In the genomic region with DNA sequence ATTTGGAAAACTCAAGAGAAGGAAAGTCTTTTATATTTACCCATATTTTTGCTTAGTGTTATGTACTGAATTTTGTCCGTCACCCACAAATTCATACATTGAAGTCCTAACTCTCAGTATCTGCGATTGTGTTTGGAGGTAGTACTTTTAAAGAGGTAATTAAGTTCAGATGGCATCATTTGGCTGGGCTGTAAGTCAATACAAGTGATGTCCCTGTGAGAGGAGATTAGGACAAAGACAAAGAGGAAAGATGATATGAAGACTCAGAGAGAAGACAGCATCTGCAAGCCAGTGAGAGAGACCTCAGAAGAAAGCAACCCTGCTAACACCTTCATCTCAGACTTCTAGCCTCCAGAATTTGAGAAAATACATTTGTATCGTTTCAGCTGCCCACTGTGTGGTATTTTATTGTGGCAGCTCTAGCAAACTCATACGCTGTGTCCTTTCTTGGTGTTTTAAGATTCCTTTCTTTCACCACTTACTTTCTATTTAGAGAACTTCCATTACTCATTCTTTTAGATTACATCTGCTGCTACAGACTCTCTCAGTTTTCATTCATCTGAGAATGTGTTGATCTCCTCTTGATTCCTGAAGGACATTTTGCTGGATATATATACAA, we compare ENCODE assay signal across 2 cellular contexts.
TF ChIP-seq lines count a peak whose summit lies in the region.

No MANE protein-coding gene starts in this region.

TF ChIP-seq in HEK293, 187 proteins besides CTCF, POLR2A, EP300 and RAD21:
- TF ChIP-seq, protein P1, sequence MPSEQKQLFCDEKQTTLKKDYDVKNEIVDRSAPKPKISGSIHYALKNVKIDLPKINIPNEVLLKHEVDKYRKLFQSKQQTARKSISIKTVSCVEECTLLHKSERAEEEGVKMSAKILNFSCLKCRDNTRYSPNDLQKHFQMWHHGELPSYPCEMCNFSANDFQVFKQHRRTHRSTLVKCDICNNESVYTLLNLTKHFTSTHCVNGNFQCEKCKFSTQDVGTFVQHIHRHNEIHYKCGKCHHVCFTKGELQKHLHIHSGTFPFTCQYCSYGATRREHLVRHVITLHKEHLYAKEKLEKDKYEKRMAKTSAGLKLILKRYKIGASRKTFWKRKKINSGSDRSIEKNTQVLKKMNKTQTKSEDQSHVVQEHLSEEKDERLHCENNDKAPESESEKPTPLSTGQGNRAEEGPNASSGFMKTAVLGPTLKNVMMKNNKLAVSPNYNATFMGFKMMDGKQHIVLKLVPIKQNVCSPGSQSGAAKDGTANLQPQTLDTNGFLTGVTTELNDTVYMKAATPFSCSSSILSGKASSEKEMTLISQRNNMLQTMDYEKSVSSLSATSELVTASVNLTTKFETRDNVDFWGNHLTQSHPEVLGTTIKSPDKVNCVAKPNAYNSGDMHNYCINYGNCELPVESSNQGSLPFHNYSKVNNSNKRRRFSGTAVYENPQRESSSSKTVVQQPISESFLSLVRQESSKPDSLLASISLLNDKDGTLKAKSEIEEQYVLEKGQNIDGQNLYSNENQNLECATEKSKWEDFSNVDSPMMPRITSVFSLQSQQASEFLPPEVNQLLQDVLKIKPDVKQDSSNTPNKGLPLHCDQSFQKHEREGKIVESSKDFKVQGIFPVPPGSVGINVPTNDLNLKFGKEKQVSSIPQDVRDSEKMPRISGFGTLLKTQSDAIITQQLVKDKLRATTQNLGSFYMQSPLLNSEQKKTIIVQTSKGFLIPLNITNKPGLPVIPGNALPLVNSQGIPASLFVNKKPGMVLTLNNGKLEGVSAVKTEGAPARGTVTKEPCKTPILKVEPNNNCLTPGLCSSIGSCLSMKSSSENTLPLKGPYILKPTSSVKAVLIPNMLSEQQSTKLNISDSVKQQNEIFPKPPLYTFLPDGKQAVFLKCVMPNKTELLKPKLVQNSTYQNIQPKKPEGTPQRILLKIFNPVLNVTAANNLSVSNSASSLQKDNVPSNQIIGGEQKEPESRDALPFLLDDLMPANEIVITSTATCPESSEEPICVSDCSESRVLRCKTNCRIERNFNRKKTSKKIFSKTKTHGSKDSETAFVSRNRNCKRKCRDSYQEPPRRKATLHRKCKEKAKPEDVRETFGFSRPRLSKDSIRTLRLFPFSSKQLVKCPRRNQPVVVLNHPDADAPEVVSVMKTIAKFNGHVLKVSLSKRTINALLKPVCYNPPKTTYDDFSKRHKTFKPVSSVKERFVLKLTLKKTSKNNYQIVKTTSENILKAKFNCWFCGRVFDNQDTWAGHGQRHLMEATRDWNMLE (tag by site-specific recombination; conservative IDR thresholded peaks at IDR 0.05; ENCODE audit: low read depth): no peak
- TF ChIP-seq PRDM1 (tag by site-specific recombination; IDR thresholded peaks at IDR 0.05): peak; percentile 68

TF ChIP-seq in GM12878, 131 proteins besides CTCF, POLR2A, EP300 and RAD21:
- TF ChIP-seq, protein P2, sequence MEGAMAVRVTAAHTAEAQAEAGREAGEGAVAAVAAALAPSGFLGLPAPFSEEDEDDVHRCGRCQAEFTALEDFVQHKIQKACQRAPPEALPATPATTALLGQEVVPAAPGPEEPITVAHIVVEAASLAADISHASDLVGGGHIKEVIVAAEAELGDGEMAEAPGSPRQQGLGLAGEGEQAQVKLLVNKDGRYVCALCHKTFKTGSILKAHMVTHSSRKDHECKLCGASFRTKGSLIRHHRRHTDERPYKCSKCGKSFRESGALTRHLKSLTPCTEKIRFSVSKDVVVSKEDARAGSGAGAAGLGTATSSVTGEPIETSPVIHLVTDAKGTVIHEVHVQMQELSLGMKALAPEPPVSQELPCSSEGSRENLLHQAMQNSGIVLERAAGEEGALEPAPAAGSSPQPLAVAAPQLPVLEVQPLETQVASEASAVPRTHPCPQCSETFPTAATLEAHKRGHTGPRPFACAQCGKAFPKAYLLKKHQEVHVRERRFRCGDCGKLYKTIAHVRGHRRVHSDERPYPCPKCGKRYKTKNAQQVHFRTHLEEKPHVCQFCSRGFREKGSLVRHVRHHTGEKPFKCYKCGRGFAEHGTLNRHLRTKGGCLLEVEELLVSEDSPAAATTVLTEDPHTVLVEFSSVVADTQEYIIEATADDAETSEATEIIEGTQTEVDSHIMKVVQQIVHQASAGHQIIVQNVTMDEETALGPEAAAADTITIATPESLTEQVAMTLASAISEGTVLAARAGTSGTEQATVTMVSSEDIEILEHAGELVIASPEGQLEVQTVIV (IDR thresholded peaks at IDR 0.05; ENCODE audit: borderline replicate concordance, partially characterized antibody): no peak
- TF ChIP-seq, protein P3, sequence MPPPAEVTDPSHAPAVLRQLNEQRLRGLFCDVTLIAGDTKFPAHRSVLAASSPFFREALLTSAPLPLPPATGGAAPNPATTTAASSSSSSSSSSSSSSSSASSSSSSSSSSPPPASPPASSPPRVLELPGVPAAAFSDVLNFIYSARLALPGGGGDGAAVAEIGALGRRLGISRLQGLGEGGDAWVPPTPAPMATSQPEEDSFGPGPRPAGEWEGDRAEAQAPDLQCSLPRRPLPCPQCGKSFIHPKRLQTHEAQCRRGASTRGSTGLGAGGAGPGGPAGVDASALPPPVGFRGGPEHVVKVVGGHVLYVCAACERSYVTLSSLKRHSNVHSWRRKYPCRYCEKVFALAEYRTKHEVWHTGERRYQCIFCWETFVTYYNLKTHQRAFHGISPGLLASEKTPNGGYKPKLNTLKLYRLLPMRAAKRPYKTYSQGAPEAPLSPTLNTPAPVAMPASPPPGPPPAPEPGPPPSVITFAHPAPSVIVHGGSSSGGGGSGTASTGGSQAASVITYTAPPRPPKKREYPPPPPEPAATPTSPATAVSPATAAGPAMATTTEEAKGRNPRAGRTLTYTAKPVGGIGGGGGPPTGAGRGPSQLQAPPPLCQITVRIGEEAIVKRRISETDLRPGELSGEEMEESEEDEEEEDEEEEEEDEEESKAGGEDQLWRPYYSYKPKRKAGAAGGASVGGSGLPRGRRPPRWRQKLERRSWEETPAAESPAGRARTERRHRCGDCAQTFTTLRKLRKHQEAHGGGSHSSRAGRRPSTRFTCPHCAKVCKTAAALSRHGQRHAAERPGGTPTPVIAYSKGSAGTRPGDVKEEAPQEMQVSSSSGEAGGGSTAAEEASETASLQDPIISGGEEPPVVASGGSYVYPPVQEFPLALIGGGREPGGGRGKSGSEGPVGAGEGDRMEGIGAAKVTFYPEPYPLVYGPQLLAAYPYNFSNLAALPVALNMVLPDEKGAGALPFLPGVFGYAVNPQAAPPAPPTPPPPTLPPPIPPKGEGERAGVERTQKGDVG (CRISPR knock-in tag; IDR thresholded peaks at IDR 0.05): no peak
- peak; percentile 9; the same call in 1 of the 2 replicates for TF ChIP-seq RUNX3 (IDR thresholded peaks at IDR 0.05; ENCODE audit: low read length)
- no peak for TF ChIP-seq ZNF207 (IDR thresholded peaks at IDR 0.05; ENCODE audit: borderline replicate concordance)
